ENCODE assay signal across 29 cellular contexts in genomic region chr3:185242642-185243041, GRCh38.
"Had no signal": no experiment of that assay in that cellular context is flagged by ENCODE, and none has a peak within 500 bp of the region (broad histone marks: within the 10 kb centered on the region; RNA-seq: fewer than 3 reads in every experiment).

No MANE protein-coding gene starts in this region.

- H3K36me3 ChIP-seq: left lung, lower lobe of right lung, pancreas, prostate gland, suprapubic skin, uterus had no signal

- H3K27ac Mint-ChIP-seq: naive thymus-derived CD8-positive, alpha-beta T cell; nephron; stimulated activated effector memory CD8-positive, alpha-beta T cell treated with anti-CD3 and anti-CD28 coated beads, Interleukin-12 subunit alpha, Interleukin-12 subunit beta, amount 100 ng/mL, for 72 hours; type B pancreatic cell had no signal

- H3K4me3 Mint-ChIP-seq: naive thymus-derived CD8-positive, alpha-beta T cell; nephron; neural crest cell; stimulated activated effector memory CD8-positive, alpha-beta T cell treated with anti-CD3 and anti-CD28 coated beads, Interleukin-12 subunit alpha, Interleukin-12 subunit beta, amount 100 ng/mL, for 72 hours; stimulated activated naive CD8-positive, alpha-beta T cell treated with anti-CD3 and anti-CD28 coated beads, Interleukin-15, Interleukin-2, amounts not matched to agents 100 ng/mL and 50 ng/mL, for 24 hours; type B pancreatic cell had no signal

- DNase-seq: kidney glomerular epithelial cell; left cardiac atrium; left lung; lower lobe of right lung; mammary epithelial cell; mesenchymal stem cell; naive thymus-derived CD8-positive, alpha-beta T cell; nucleus accumbens; pancreas; posterior cingulate gyrus; retina; right cardiac atrium; stimulated activated CD4-positive, alpha-beta T cell treated with anti-CD3 and anti-CD28 coated beads, Interleukin-12 subunit alpha, Interleukin-12 subunit beta, amount 100 ng/mL, for 4 hours; stimulated activated CD4-positive, alpha-beta T cell treated with anti-CD3 and anti-CD28 coated beads, Interleukin-15, amount 100 ng/mL, for 24 hours; stimulated activated CD4-positive, alpha-beta T cell treated with anti-CD3 and anti-CD28 coated beads, Interleukin-2, amount 100 ng/mL, for 24 hours; stimulated activated CD4-positive, alpha-beta T cell treated with anti-CD3 and anti-CD28 coated beads, Interleukin-4, amount 100 ng/mL, for 1 hour; stimulated activated naive CD4-positive, alpha-beta T cell; tibial artery; uterus had no signal

- H3K4me1 Mint-ChIP-seq: naive thymus-derived CD8-positive, alpha-beta T cell; nephron; neural crest cell; stimulated activated effector memory CD8-positive, alpha-beta T cell treated with anti-CD3 and anti-CD28 coated beads, Interleukin-12 subunit alpha, Interleukin-12 subunit beta, amount 100 ng/mL, for 72 hours had no signal

- H3K36me3 Mint-ChIP-seq: stimulated activated effector memory CD8-positive, alpha-beta T cell treated with anti-CD3 and anti-CD28 coated beads, Interleukin-12 subunit alpha, Interleukin-12 subunit beta, amount 100 ng/mL, for 72 hours had no signal

- H3K4me1 ChIP-seq: left lung, lower lobe of right lung, pancreas, prostate gland, suprapubic skin, tibial artery, uterus had no signal

- H3K9me3 ChIP-seq: pancreas, prostate gland had no signal

- H3K27me3 Mint-ChIP-seq: type B pancreatic cell had no signal

- H3K4me3 ChIP-seq: hepatocyte, left lung, lower lobe of right lung, pancreas, prostate gland, skin epidermis, suprapubic skin, thoracic aorta, tibial artery, uterus had no signal

- H3K27me3 ChIP-seq: hepatocyte, left lung, pancreas, suprapubic skin, tibial artery, uterus had no signal
